ENCODE assay signal across 9 cellular contexts in genomic region chr16:2019500-2019899, GRCh38. TPM values are rescaled to one million over a fixed set of nuclear protein-coding genes. Genes with fewer than 3 reads are reported as not detected.
DNase-seq lines count a peak whose midpoint lies in the region; ATAC-seq and TF ChIP-seq lines count a peak whose summit lies in the region.
"Had no signal": no experiment of that assay in that cellular context is flagged by ENCODE, and none has a peak within 500 bp of the region (broad histone marks: within the 10 kb centered on the region; RNA-seq: fewer than 3 reads in every experiment).

TSS of gene NPW (plus strand) at chr16:2019785.

- TF ChIP-seq POLR2A in IMR-90 (IDR thresholded peaks at IDR 0.05; ENCODE audit: low read depth, low read length) = no peak

- CTCF ChIA-PET in IMR-90 (lab: Yijun Ruan, JAX) = interaction anchor here (1.1 kb wide), 1 partner anchor 121 kb away, joined by 3 read pairs; no protein-coding TSS in a partner anchor

- peak within 1 kb of the TSS; percentile 32 for H3K4me3 Mint-ChIP-seq in osteocyte (ENCODE audit: unreplicated experiment)

- WGBS in IMR-90 (ENCODE audit: extremely low coverage in 2 of 2, insufficient read length in 1 of 2), 2 experiments = 9% methylated on average over 17 of the region's 31 CpGs; no CpG with 5 or more reads in 1 of the 2 experiments

- peak within 1 kb of the TSS; percentile 67 for H2AFZ ChIP-seq in IMR-90 (replicated peaks; ENCODE audit: low read length, poor library complexity)

- TF ChIP-seq RAD21 in IMR-90 (IDR thresholded peaks at IDR 0.05; ENCODE audit: low read length) = no peak

- no peak within 1 kb of the TSS for H2BK5ac ChIP-seq in IMR-90 (ENCODE audit: low read depth, low read length, poor library complexity, severe bottlenecking)

- H3K27me3 Mint-ChIP-seq in osteocyte (ENCODE audit: unreplicated experiment) = peaks cover 8% of the 10 kb centered on the region

- POLR2A ChIA-PET in IMR-90 (lab: Charles Lee; ENCODE audit: unreplicated experiment) = no interaction called here

- H4K8ac ChIP-seq in IMR-90 (ENCODE audit: low read depth in 2 of 2, low read length in 2 of 2) = no peak within 1 kb of the TSS

- no peak within 1 kb of the TSS for H2BK20ac ChIP-seq in IMR-90 (ENCODE audit: low read depth, low read length)

- no peak within 1 kb of the TSS for H4K91ac ChIP-seq in IMR-90 (ENCODE audit: insufficient read depth, low read depth, low read length)

- H3K9ac ChIP-seq in IMR-90 (ENCODE audit: low read depth, low read length) (no peak within 1 kb of the TSS), adipocyte (ENCODE audit: low read length) (no peak within 1 kb of the TSS)

- H3K36me3 ChIP-seq in IMR-90 (ENCODE audit: control insufficient read depth, insufficient read depth, low read length) (no peaks in the 10 kb centered on the region), adipocyte (ENCODE audit: control insufficient read depth, insufficient read depth, low read length, severe bottlenecking) (no peaks in the 10 kb centered on the region)
- H3K36me3 ChIP-seq: upper lobe of left lung had no signal

- H2AK5ac ChIP-seq in IMR-90 (ENCODE audit: low read depth, low read length) = no peak within 1 kb of the TSS

- no peak within 1 kb of the TSS for H3K27ac Mint-ChIP-seq in osteocyte (ENCODE audit: unreplicated experiment)

- in situ Hi-C loops in IMR-90 (cut with MboI; ENCODE audit: low sequenced_read_pairs) = no loop called here

- H3K9me1 ChIP-seq in IMR-90 (ENCODE audit: insufficient read depth, low read length) = peaks cover 6% of the 10 kb centered on the region

- H2BK15ac ChIP-seq in IMR-90 (ENCODE audit: low read depth, low read length) = no peak within 1 kb of the TSS

- no TSS peak for BruUV-seq in IMR-90 (replicated peaks; lab: Mats Ljungman, UMichigan)

- H3K36me3 Mint-ChIP-seq in osteocyte (ENCODE audit: unreplicated experiment) = no peaks in the 10 kb centered on the region

- no peak within 1 kb of the TSS for H3K4me3 ChIP-seq in IMR-90 (ENCODE audit: insufficient read depth, low read depth, low read length)
- H3K4me3 ChIP-seq in adipocyte (ENCODE audit: low read length) = no peak within 1 kb of the TSS

- dilution Hi-C loops in IMR-90 (cut with HindIII; ENCODE audit: low sequenced_read_pairs, unreplicated experiment) = no loop called here

- no peak for ATAC-seq in IMR-90 (ENCODE audit: low read depth)

- H4K20me1 ChIP-seq in IMR-90 (ENCODE audit: insufficient read depth, low read length) = no peaks in the 10 kb centered on the region

- no peak within 1 kb of the TSS for H3K18ac ChIP-seq in IMR-90 (ENCODE audit: low read depth, low read length)

- peak within 1 kb of the TSS; percentile 78 for H2AK9ac ChIP-seq in IMR-90 (replicated peaks; ENCODE audit: low read depth, low read length, poor library complexity)

- no peak within 1 kb of the TSS for H3K14ac ChIP-seq in IMR-90 (replicated peaks; ENCODE audit: low read depth, low read length)

- intact Hi-C loops in IMR-90 (cut with micrococcal nuclease) = no loop called here

- H2BK120ac ChIP-seq in IMR-90 (ENCODE audit: low read depth, low read length) = no peak within 1 kb of the TSS

- H3K4ac ChIP-seq in IMR-90 (ENCODE audit: low read depth, low read length) = no peak within 1 kb of the TSS

- H3K4me2 ChIP-seq in IMR-90 (ENCODE audit: low read depth, low read length) = no peak within 1 kb of the TSS; the same call in 1 of the 2 replicates

- peaks cover 29% of the 10 kb centered on the region for H3K4me1 Mint-ChIP-seq in osteocyte (ENCODE audit: unreplicated experiment)

- peaks cover 18% of the 10 kb centered on the region; the same call in 1 of the 2 replicates for H3K27me3 ChIP-seq in IMR-90 (ENCODE audit: control insufficient read depth, insufficient read depth, low read length)
- peaks cover 8% of the 10 kb centered on the region for H3K27me3 ChIP-seq in adipocyte (replicated peaks; ENCODE audit: control insufficient read depth, insufficient read depth, low read length)

- no peak within 1 kb of the TSS for H3K23ac ChIP-seq in IMR-90 (ENCODE audit: low read depth, low read length)

- no peak within 1 kb of the TSS for H3K56ac ChIP-seq in IMR-90 (ENCODE audit: extremely low read depth, insufficient read depth, low read length)

- no peaks in the 10 kb centered on the region for H3K9me3 Mint-ChIP-seq in osteocyte (ENCODE audit: unreplicated experiment)

- H3K4me1 ChIP-seq in IMR-90 (ENCODE audit: control insufficient read depth, insufficient read depth, low read length) (peaks cover 7% of the 10 kb centered on the region; the same call in 1 of the 2 replicates), adipocyte (ENCODE audit: control insufficient read depth, insufficient read depth, low read length) (peaks cover 9% of the 10 kb centered on the region)

- TF ChIP-seq CTCF in IMR-90 (conservative IDR thresholded peaks at IDR 0.05; ENCODE audit: low read depth, low read length) (no peak), osteocyte (IDR thresholded peaks at IDR 0.05) (no peak)

- no peak within 1 kb of the TSS for H4K5ac ChIP-seq in IMR-90 (ENCODE audit: low read depth, low read length)

- H3K27ac ChIP-seq in IMR-90 (ENCODE audit: insufficient read depth, low read length) = no peak within 1 kb of the TSS
- H3K27ac ChIP-seq: upper lobe of left lung had no signal

- H3K9me3 ChIP-seq in IMR-90 (ENCODE audit: control insufficient read depth, insufficient read depth, low read length) = no peaks in the 10 kb centered on the region
- no peaks in the 10 kb centered on the region for H3K9me3 ChIP-seq in adipocyte (ENCODE audit: control insufficient read depth, low read length)
- H3K9me3 ChIP-seq: upper lobe of left lung had no signal

- no peaks in the 10 kb centered on the region; a peak in 1 of 4 replicates for H3K79me1 ChIP-seq in IMR-90 (ENCODE audit: low read depth in 1 of 2, low read length in 2 of 2)

- DNase-seq in DMS79 treated with DMSO at 0.1 percent for 48 hours (lab: John Stamatoyannopoulos, UW) (peak; percentile 30), IMR-90 (no peak), adipocyte (ENCODE audit: low read depth) (peak; percentile 20), osteocyte (ENCODE audit: extremely low spot score, unreplicated experiment) (no peak), mucosa of gallbladder (ENCODE audit: low spot score) (no peak), SK-N-DZ (ENCODE audit: low spot score) (no peak), activated gamma-delta T cell (lab: John Stamatoyannopoulos, UW) (no peak)
- DNase-seq: NCI-H510A had no signal

TF ChIP-seq in IMR-90, 13 proteins besides CTCF, POLR2A, EP300 and RAD21:
- no peak for TF ChIP-seq RFX5 (IDR thresholded peaks at IDR 0.05; ENCODE audit: low read depth, low read length)
- TF ChIP-seq MXI1 (IDR thresholded peaks at IDR 0.05; ENCODE audit: borderline replicate concordance, low read depth, low read length) = no peak
- TF ChIP-seq FOS (IDR thresholded peaks at IDR 0.05; ENCODE audit: low read depth, low read length) = no peak
- no peak for TF ChIP-seq SMC3 (IDR thresholded peaks at IDR 0.05; ENCODE audit: low read depth, low read length)
- TF ChIP-seq MAFK (IDR thresholded peaks at IDR 0.05; ENCODE audit: low read depth, low read length) = no peak

RNA-seq across cellular contexts. Expression of gene NPW, which starts in this region (rescaled TPM):
- total RNA-seq in IMR-90 (2012; rRNA removed) = 0.18 TPM in 1 of 2 replicates, not detected in the other
- 2.0 and 3.7 TPM in 2 replicates for polyA plus RNA-seq in IMR-90 (2012; rRNA removed)
- 6.1 and 9.0 TPM in 2 replicates for polyA plus RNA-seq in IMR-90 (2012; cell fraction: cytosol; rRNA removed)
- polyA plus RNA-seq in IMR-90 (2012; cell fraction: nucleus; rRNA removed; ENCODE audit: low replicate concordance) = 2.5 and 7.1 TPM in 2 replicates
- total RNA-seq in osteocyte = 4.1 and 4.4 TPM in 2 replicates
- 1.6 TPM for total RNA-seq in mucosa of gallbladder
- 5.3 and 14.5 TPM in 2 replicates for polyA plus RNA-seq in SK-N-DZ (2014; cell fraction: cytosol; rRNA removed)
- 5.5 and 6.6 TPM in 2 replicates for polyA plus RNA-seq in SK-N-DZ (2014; cell fraction: nucleus; rRNA removed)

Comparison
In these comparisons a context has a peak if more than half of its experiments do, and no peak if none do; other contexts are left out.
1. DNase-seq: peak in DMS79 treated with DMSO at 0.1 percent for 48 hours (single experiment) and adipocyte (single experiment); none in IMR-90 (single experiment), osteocyte (single experiment), mucosa of gallbladder (single experiment), SK-N-DZ (single experiment) and activated gamma-delta T cell (single experiment).